ENCODE assay signal across 19 cellular contexts in the genomic region with DNA sequence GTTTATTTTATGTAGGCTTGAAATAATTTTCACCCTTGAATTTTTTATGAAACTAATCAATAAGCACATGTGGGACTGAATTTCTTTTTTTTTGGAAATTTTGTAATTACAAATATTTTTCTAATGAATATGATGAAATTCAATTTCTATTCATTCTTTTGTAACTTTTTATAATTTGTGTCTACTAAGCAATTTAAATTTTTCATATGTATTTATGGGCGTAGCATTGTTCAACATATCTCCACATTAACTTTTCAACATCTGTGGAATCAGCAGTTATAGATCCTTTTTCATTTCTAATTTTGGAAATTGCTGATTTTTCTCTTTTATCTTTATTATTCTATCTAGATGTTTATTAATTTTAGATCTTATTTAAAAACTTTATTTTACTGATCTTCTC.
DNase-seq lines count a peak whose midpoint lies in the region; FAIRE-seq lines count a peak whose summit lies in the region.
"Had no signal": no experiment of that assay in that cellular context is flagged by ENCODE, and none has a peak within 500 bp of the region (broad histone marks: within the 10 kb centered on the region; RNA-seq: fewer than 3 reads in every experiment).

No MANE protein-coding gene starts in this region.

- no peak for DNase-seq in frontal cortex (ENCODE audit: low spot score in 2 of 2)
- DNase-seq in kidney tubule cell (ENCODE audit: low spot score) = no peak
- no peak for DNase-seq in NCI-H146 treated with DMSO at 0.1 percent for 48 hours (lab: John Stamatoyannopoulos, UW; ENCODE audit: unreplicated experiment)
- DNase-seq in activated CD4-positive, alpha-beta T cell treated with anti-CD3 and anti-CD28 coated beads, Interleukin-2, amount 50 U/mL, for 48 hours = no peak
- DNase-seq: 8988T; Caco-2; CD4-positive, CD25-positive, alpha-beta regulatory T cell; CD8-positive, alpha-beta T cell; DMS153; DND-41; GDM1; GM23248; H7; HCEC 1CT had no signal

- FAIRE-seq in A204.1 (lab: Jason Lieb, UNC) (peak; percentile 51), G401.6 (lab: Jason Lieb, UNC) (peak; percentile 11), frontal cortex (lab: Jason Lieb, UNC) (peak; percentile 74)
- FAIRE-seq: GM12878, GM19239, H1 had no signal
